Comparison of ENCODE assay signal across 17 cellular contexts in the genomic region with DNA sequence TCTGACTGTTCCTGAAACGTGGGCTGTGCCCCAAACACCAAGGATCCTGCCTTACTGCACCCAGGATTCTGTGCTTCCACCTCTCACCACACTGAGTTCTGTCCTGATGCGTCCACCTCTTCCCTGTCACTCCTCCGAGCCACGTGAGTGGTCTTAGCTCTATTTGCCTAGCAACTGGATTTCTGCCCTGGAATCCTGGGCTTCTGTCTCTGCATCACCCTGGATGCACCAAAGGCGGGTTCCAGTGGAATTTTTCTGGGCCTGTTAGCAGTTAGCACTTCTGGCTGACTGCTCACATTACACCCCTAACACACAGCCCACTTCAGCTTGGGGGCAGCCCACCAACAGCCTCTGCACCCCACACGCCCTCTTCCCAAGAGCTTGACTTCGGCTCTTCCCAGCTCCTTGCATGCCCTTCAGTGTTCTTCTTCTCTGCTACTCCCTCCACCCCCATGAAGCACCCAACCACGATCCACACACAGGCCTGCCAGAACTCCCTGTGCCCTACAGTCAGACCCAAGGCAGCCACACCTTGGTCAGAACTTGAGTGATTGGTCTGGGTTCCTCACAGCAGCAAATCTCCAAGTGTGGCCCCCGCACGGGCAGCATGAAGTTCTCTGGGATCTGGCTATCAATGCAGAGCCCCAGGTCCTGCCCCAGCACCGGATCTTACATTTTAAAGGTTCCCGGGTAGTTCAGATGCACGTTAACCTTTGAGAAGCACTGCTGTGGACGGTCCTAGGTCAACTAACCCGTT.
DNase-seq lines count a peak whose midpoint lies in the region; ATAC-seq and TF ChIP-seq lines count a peak whose summit lies in the region.
"Had no signal": no experiment of that assay in that cellular context is flagged by ENCODE, and none has a peak within 500 bp of the region (broad histone marks: within the 10 kb centered on the region; RNA-seq: fewer than 3 reads in every experiment).

No MANE protein-coding gene starts in this region.

- no peaks in the 10 kb centered on the region for H3K79me2 ChIP-seq in PC-9 (ENCODE audit: low read depth)

- peak overlapping the region; percentile 35 for H2BK15ac ChIP-seq in neuronal stem cell (ENCODE audit: low read length)

- H2AK5ac ChIP-seq in neuronal stem cell (ENCODE audit: low read depth, low read length): peak overlapping the region; percentile 45

- ATAC-seq in WTC11: no peak
- ATAC-seq in heart right ventricle: peak in 4 of 8 donors; percentile 5 to 47 (median 16)

- no peak overlapping the region for H4K8ac ChIP-seq in neuronal stem cell (ENCODE audit: low read depth, low read length)

- WGBS in heart right ventricle, 2 donors: 71 to 72% methylated on average over 15 of the region's 15 CpGs
- no CpG with 5 or more reads among the region's 15 CpGs for WGBS in neuronal stem cell (ENCODE audit: extremely low coverage in 2 of 2, insufficient read length in 2 of 2, insufficient replicate concordance in 1 of 2), 2 donors
- WGBS in testis, 2 donors: 71 to 83% methylated on average over 10 to 15 of the region's 15 CpGs

- H3K9me3 ChIP-seq in heart right ventricle (no peaks in the 10 kb centered on the region), neuronal stem cell (replicated peaks in 1 of 2; ENCODE audit: control insufficient read depth in 2 of 2, insufficient read depth in 1 of 2, low read depth in 1 of 2, low read length in 2 of 2) (no peaks in the 10 kb centered on the region), testis (no peaks in the 10 kb centered on the region), PC-9 (ENCODE audit: insufficient read depth, low read depth) (no peaks in the 10 kb centered on the region)
- H3K9me3 ChIP-seq: adrenal gland, ovary had no signal

- CTCF ChIA-PET in WTC11 (lab: Charles Lee) (interaction anchor here (1.7 kb wide), 1 partner anchor 192 kb away, joined by 4 read pairs; no protein-coding TSS in a partner anchor), PC-9 (lab: Charles Lee) (no interaction called here)

- H3K27me3 Mint-ChIP-seq in WTC11 (ENCODE audit: low read depth): no peaks in the 10 kb centered on the region; the same call in 1 of the 2 replicates
- H3K27me3 Mint-ChIP-seq: activated CD4-positive, alpha-beta memory T cell treated with anti-CD3 and anti-CD28 coated beads, Interleukin-2, amount 10 ng/mL, durations not matched to agents 7 days and 5 days had no signal

- H2AFZ ChIP-seq in neuronal stem cell (ENCODE audit: low read length) (no peak overlapping the region), PC-9 (no peak overlapping the region)

- H3K9me2 ChIP-seq in PC-9 (ENCODE audit: insufficient read depth): no peaks in the 10 kb centered on the region

- no peak overlapping the region for H2BK120ac ChIP-seq in neuronal stem cell (ENCODE audit: low read depth, low read length)

- intact Hi-C loops in heart right ventricle (cut with DNase I) (loop anchor here in 1 of 10 donors (5.0 kb wide), 1 partner anchor 92 kb away; no protein-coding TSS in a partner anchor), testis (cut with DNase I; ENCODE audit: low total_unique reads) (no loop called here), PC-9 (cut with micrococcal nuclease; ENCODE audit: unreplicated experiment) (no loop called here)

- peaks cover 0 to 5% (median 0%) of the 10 kb centered on the region in 9 donors for H3K36me3 ChIP-seq in heart right ventricle
- H3K36me3 ChIP-seq in neuronal stem cell (replicated peaks in 1 of 2; ENCODE audit: control insufficient read depth in 2 of 2, insufficient read depth in 2 of 2, low read length in 2 of 2): no peaks in the 10 kb centered on the region
- H3K36me3 ChIP-seq in testis (ENCODE audit: low read depth, missing control alignments): no peaks in the 10 kb centered on the region
- H3K36me3 ChIP-seq in PC-9 (ENCODE audit: low read depth): no peaks in the 10 kb centered on the region
- H3K36me3 ChIP-seq: adrenal gland, ovary had no signal

- TF ChIP-seq CTCF in WTC11 (IDR thresholded peaks at IDR 0.05) (no peak), heart right ventricle (IDR thresholded peaks at IDR 0.05) (no peak), testis (IDR thresholded peaks at IDR 0.05) (no peak), PC-9 (conservative IDR thresholded peaks at IDR 0.05) (no peak)

- no peak for TF ChIP-seq POLR2A in testis (IDR thresholded peaks at IDR 0.05)

- no peak overlapping the region for H3K9ac ChIP-seq in neuronal stem cell (ENCODE audit: low read depth, low read length, poor library complexity)

- POLR2A ChIA-PET in WTC11 (lab: Charles Lee) (no interaction called here), PC-9 (lab: Charles Lee; ENCODE audit: unreplicated experiment) (no interaction called here)

- no peaks in the 10 kb centered on the region for H4K20me1 ChIP-seq in PC-9 (ENCODE audit: insufficient read depth)

- H4K91ac ChIP-seq in neuronal stem cell (ENCODE audit: low read depth, low read length, poor library complexity): no peak overlapping the region

- no peak overlapping the region for H3K14ac ChIP-seq in neuronal stem cell (ENCODE audit: low read length)

- H3K4me2 ChIP-seq in neuronal stem cell (ENCODE audit: insufficient read depth, low read length, poor library complexity, severe bottlenecking) (no peak overlapping the region), PC-9 (no peak overlapping the region)

- H2BK5ac ChIP-seq in neuronal stem cell (ENCODE audit: low read length): no peak overlapping the region

- H3K4me3 ChIP-seq in heart right ventricle (peak overlapping the region; percentile 15 to 56 (median 48)), neuronal stem cell (ENCODE audit: low read length in 2 of 2) (no peak overlapping the region), testis (peak overlapping the region in 1 of 2 donors; percentile 42), PC-9 (no peak overlapping the region)
- H3K4me3 ChIP-seq: adrenal gland, ovary, SK-N-MC had no signal

- no peaks in the 10 kb centered on the region for H3K36me3 Mint-ChIP-seq in WTC11
- H3K36me3 Mint-ChIP-seq: memory B cell had no signal

- H3K27ac ChIP-seq in heart right ventricle (peak overlapping the region; percentile 65 to 91 (median 86)), neuronal stem cell (replicated peaks; ENCODE audit: low read length) (no peak overlapping the region), testis (peak overlapping the region; percentile 31 to 50), PC-9 (no peak overlapping the region)
- H3K27ac ChIP-seq: ovary, SK-N-MC had no signal

- H3K27ac Mint-ChIP-seq in WTC11: peak overlapping the region; percentile 49; the same call in 1 of the 2 replicates
- H3K27ac Mint-ChIP-seq: activated CD4-positive, alpha-beta memory T cell treated with anti-CD3 and anti-CD28 coated beads, Interleukin-2, amount 10 ng/mL, durations not matched to agents 7 days and 5 days; activated T-helper 1 cell treated with anti-CD3 and anti-CD28 coated beads, Interleukin-12 subunit alpha, Interleukin-12 subunit beta, Interleukin-2, Interleukin-4 antibody, amounts not matched to agents 30 ng/mL and 10 ng/mL and 1 ng/mL, durations not matched to agents 14 hours and 24 hours and 36 hours; memory B cell had no signal

- no peaks in the 10 kb centered on the region for H3F3A ChIP-seq in PC-9 (ENCODE audit: insufficient read depth, low read depth)

- peaks cover 0 to 78% (median 5%) of the 10 kb centered on the region in 9 donors for H3K4me1 ChIP-seq in heart right ventricle
- peaks cover 0 to 14% of the 10 kb centered on the region in 2 donors for H3K4me1 ChIP-seq in neuronal stem cell (ENCODE audit: control insufficient read depth in 2 of 2, insufficient read depth in 1 of 2, low read depth in 1 of 2, low read length in 2 of 2)
- H3K4me1 ChIP-seq in testis: peaks cover 26% of the 10 kb centered on the region
- no peaks in the 10 kb centered on the region for H3K4me1 ChIP-seq in PC-9 (replicated peaks; ENCODE audit: insufficient read depth)

- H3K4me3 Mint-ChIP-seq in WTC11: no peak overlapping the region
- H3K4me3 Mint-ChIP-seq: activated CD4-positive, alpha-beta memory T cell treated with anti-CD3 and anti-CD28 coated beads, Interleukin-2, amount 10 ng/mL, durations not matched to agents 7 days and 5 days; activated T-helper 1 cell treated with anti-CD3 and anti-CD28 coated beads, Interleukin-12 subunit alpha, Interleukin-12 subunit beta, Interleukin-2, Interleukin-4 antibody, amounts not matched to agents 30 ng/mL and 10 ng/mL and 1 ng/mL, durations not matched to agents 14 hours and 24 hours and 36 hours had no signal

- H3K79me1 ChIP-seq in neuronal stem cell (ENCODE audit: low read depth, low read length): no peaks in the 10 kb centered on the region

- DNase-seq in WTC11 (ENCODE audit: low spot score) (no peak), heart right ventricle (no peak), neuronal stem cell (ENCODE audit: low spot score) (no peak), testis (peak; percentile 63), PC-9 (no peak), islet precursor cell (no peak), DMS79 (lab: John Stamatoyannopoulos, UW) (no peak)
- no peak for DNase-seq in stimulated activated CD4-positive, alpha-beta T cell treated with anti-CD3 and anti-CD28 coated beads, Interleukin-4, amount 100 ng/mL, for 1 hour
- DNase-seq: activated CD4-positive, alpha-beta memory T cell treated with anti-CD3 and anti-CD28 coated beads, Interleukin-2, amount 10 ng/mL, durations not matched to agents 7 days and 5 days; dermis blood vessel endothelial cell; NCI-H1436; NCI-H446; ovary had no signal

- H3K9me3 Mint-ChIP-seq in WTC11: no peaks in the 10 kb centered on the region
- H3K9me3 Mint-ChIP-seq: activated CD4-positive, alpha-beta memory T cell treated with anti-CD3 and anti-CD28 coated beads, Interleukin-2, amount 10 ng/mL, durations not matched to agents 7 days and 5 days; activated T-helper 1 cell treated with anti-CD3 and anti-CD28 coated beads, Interleukin-12 subunit alpha, Interleukin-12 subunit beta, Interleukin-2, Interleukin-4 antibody, amounts not matched to agents 30 ng/mL and 10 ng/mL and 1 ng/mL, durations not matched to agents 14 hours and 24 hours and 36 hours had no signal

- H3K27me3 ChIP-seq in heart right ventricle (no peaks in the 10 kb centered on the region), neuronal stem cell (ENCODE audit: control insufficient read depth in 3 of 3, insufficient read depth in 3 of 3, low read depth in 1 of 3, low read length in 3 of 3) (no peaks in the 10 kb centered on the region), testis (no peaks in the 10 kb centered on the region), PC-9 (ENCODE audit: insufficient read depth, low read depth) (peaks cover 93% of the 10 kb centered on the region)
- H3K27me3 ChIP-seq: adrenal gland, ovary had no signal

- H3K4me1 Mint-ChIP-seq in WTC11: peaks cover 18% of the 10 kb centered on the region
- H3K4me1 Mint-ChIP-seq: activated CD4-positive, alpha-beta memory T cell treated with anti-CD3 and anti-CD28 coated beads, Interleukin-2, amount 10 ng/mL, durations not matched to agents 7 days and 5 days had no signal

- no TSS peak for BruUV-seq in PC-9 (replicated peaks; lab: Mats Ljungman, UMichigan)

- H2BK12ac ChIP-seq in neuronal stem cell (ENCODE audit: low read length): no peak overlapping the region

- no peak overlapping the region for H3K23ac ChIP-seq in neuronal stem cell (ENCODE audit: low read depth, low read length, poor library complexity)

- H3K18ac ChIP-seq in neuronal stem cell (ENCODE audit: low read length): peak overlapping the region; percentile 72

- H3K4ac ChIP-seq in neuronal stem cell (ENCODE audit: low read length): no peak overlapping the region

TF ChIP-seq in WTC11, 78 proteins besides CTCF, POLR2A, EP300 and RAD21 (continues in another document):
- TF ChIP-seq SP1 (CRISPR knock-in tag; conservative IDR thresholded peaks at IDR 0.05): no peak

Comparison
In these comparisons a context has a peak if more than half of its experiments do, and no peak if none do; other contexts are left out.
1. H3K27ac ChIP-seq: peak in heart right ventricle (10 of 10) and testis (2 of 2); none in neuronal stem cell (single experiment) and PC-9 (single experiment).
2. H3K4me3 ChIP-seq: peak in heart right ventricle (10 of 10); none in neuronal stem cell (0 of 2) and PC-9 (single experiment).